23 cellular contexts compared by ENCODE assay signal in the genomic region with DNA sequence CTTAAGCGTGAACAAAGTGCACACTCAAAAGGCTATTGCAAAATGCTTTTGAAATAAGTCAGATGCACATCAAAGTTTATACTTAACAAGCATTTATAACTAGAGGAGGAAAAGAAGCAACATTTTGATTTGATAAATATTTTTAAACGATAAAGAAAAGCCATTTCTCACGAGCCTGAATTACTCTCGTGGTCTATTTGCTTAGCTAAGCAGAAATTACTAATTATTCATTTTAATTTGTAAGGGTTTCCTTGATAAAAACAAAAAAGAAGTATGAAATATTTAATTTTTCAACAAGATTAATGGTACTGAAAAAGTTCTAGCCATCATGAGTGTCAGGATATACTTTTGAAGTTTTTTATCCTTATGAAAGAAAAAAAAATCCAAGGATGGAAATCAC.
DNase-seq lines count a peak whose midpoint lies in the region; ATAC-seq, FAIRE-seq and TF ChIP-seq lines count a peak whose summit lies in the region.
"Had no signal": no experiment of that assay in that cellular context is flagged by ENCODE, and none has a peak within 500 bp of the region (broad histone marks: within the 10 kb centered on the region; RNA-seq: fewer than 3 reads in every experiment).

No MANE protein-coding gene starts in this region.

- H3K79me1 ChIP-seq in IMR-90 (ENCODE audit: low read depth in 1 of 2, low read length in 2 of 2) (no peaks in the 10 kb centered on the region), H1 (ENCODE audit: low read depth, low read length) (no peaks in the 10 kb centered on the region)

- H3K4me3 ChIP-seq in HepG2 (replicated peaks in 1 of 3; ENCODE audit: insufficient read depth in 1 of 3, low read depth in 2 of 3, low read length in 3 of 3) (no peak overlapping the region), right lobe of liver (no peak overlapping the region), IMR-90 (ENCODE audit: insufficient read depth, low read depth, low read length) (no peak overlapping the region), H1 (ENCODE audit: extremely low read depth in 1 of 4, insufficient read depth in 2 of 4, low read depth in 3 of 4, low read length in 4 of 4) (no peak overlapping the region)
- H3K4me3 ChIP-seq: BLaER1 treated with 17β-estradiol and CSF1 and Interleukin-3, amounts not matched to agents 10 nM and 100 nM; GM12878 had no signal

- TF ChIP-seq CTCF in HepG2 (CRISPR knock-in tag; IDR thresholded peaks at IDR 0.05) (no peak), right lobe of liver (IDR thresholded peaks at IDR 0.05) (no peak), IMR-90 (conservative IDR thresholded peaks at IDR 0.05; ENCODE audit: low read depth, low read length) (no peak), H1 (IDR thresholded peaks at IDR 0.05; ENCODE audit: control extremely low read depth in 1 of 3, insufficient read depth in 1 of 3, low read depth in 1 of 3, low read length in 3 of 3) (no peak)

- H3K23me2 ChIP-seq in H1 (ENCODE audit: low read depth, low read length): no peaks in the 10 kb centered on the region

- no peaks in the 10 kb centered on the region for H3K4me1 ChIP-seq in HepG2 (ENCODE audit: insufficient read depth, low read length)
- H3K4me1 ChIP-seq in right lobe of liver: no peaks in the 10 kb centered on the region
- H3K4me1 ChIP-seq in IMR-90 (ENCODE audit: control insufficient read depth, insufficient read depth, low read length): no peaks in the 10 kb centered on the region
- H3K4me1 ChIP-seq in H1 (replicated peaks in 1 of 4; ENCODE audit: control insufficient read depth in 3 of 4, insufficient read depth in 4 of 4, low read length in 3 of 4): no peaks in the 10 kb centered on the region
- H3K4me1 ChIP-seq: BLaER1 treated with 17β-estradiol and CSF1 and Interleukin-3, amounts not matched to agents 10 nM and 100 nM; Caco-2 had no signal

- H4K5ac ChIP-seq in IMR-90 (ENCODE audit: low read depth, low read length) (no peak overlapping the region), H1 (ENCODE audit: insufficient read length, low read depth, low read length) (no peak overlapping the region)

- H3K14ac ChIP-seq in IMR-90 (replicated peaks; ENCODE audit: low read depth, low read length) (no peak overlapping the region), H1 (ENCODE audit: insufficient read length) (no peak overlapping the region)

- H3K27ac ChIP-seq in HepG2 (ENCODE audit: extremely low read length, insufficient read depth, low read length) (no peak overlapping the region), right lobe of liver (no peak overlapping the region), IMR-90 (ENCODE audit: insufficient read depth, low read length) (no peak overlapping the region), H1 (ENCODE audit: low read depth, low read length) (no peak overlapping the region)
- H3K27ac ChIP-seq: 22Rv1; BLaER1 treated with 17β-estradiol and CSF1 and Interleukin-3, amounts not matched to agents 10 nM and 100 nM; C4-2B had no signal

- H3K9me3 ChIP-seq in HepG2 (ENCODE audit: low read length) (no peaks in the 10 kb centered on the region), right lobe of liver (no peaks in the 10 kb centered on the region), IMR-90 (ENCODE audit: control insufficient read depth, insufficient read depth, low read length) (no peaks in the 10 kb centered on the region), H1 (ENCODE audit: insufficient read depth in 2 of 2, low read depth in 1 of 2, low read length in 1 of 2) (no peaks in the 10 kb centered on the region)
- H3K9me3 ChIP-seq: BLaER1 treated with 17β-estradiol and CSF1 and Interleukin-3, amounts not matched to agents 10 nM and 100 nM; Caco-2 had no signal

- in situ Hi-C loops in HepG2 (cut with HindIII; ENCODE audit: extremely low pct_ligation_motif_present, low pct_unique_long_range_greater_than_20kb): no loop called here
- in situ Hi-C loops in IMR-90 (cut with MboI; ENCODE audit: low sequenced_read_pairs): no loop called here

- FAIRE-seq in HepG2 (lab: Jason Lieb, UNC) (no peak), H1 (lab: Jason Lieb, UNC) (no peak)
- FAIRE-seq: D721Med, GM12878, GM12892, GM18507 had no signal

- TF ChIP-seq RAD21 in HepG2 (CRISPR knock-in tag; IDR thresholded peaks at IDR 0.05) (no peak), IMR-90 (IDR thresholded peaks at IDR 0.05; ENCODE audit: low read length) (no peak), H1 (IDR thresholded peaks at IDR 0.05 in 1 of 2, conservative IDR thresholded peaks at IDR 0.05 in 1 of 2; ENCODE audit: low read depth in 2 of 2, low read length in 2 of 2) (no peak)

- H3K23ac ChIP-seq in IMR-90 (ENCODE audit: low read depth, low read length) (no peak overlapping the region), H1 (ENCODE audit: insufficient read length) (no peak overlapping the region)

- WGBS in HepG2 (ENCODE audit: low lambda C conversion rate): 12% methylated on average over 4 of the region's 4 CpGs
- WGBS in right lobe of liver (ENCODE audit: insufficient coverage, low coverage, low lambda C conversion rate, missing lambda C conversion rate): 40% methylated on average over 4 of the region's 4 CpGs
- WGBS in IMR-90 (ENCODE audit: extremely low coverage in 2 of 2, insufficient read length in 1 of 2), 2 experiments: no CpG with 5 or more reads among the region's 4 CpGs
- 96% methylated on average over 4 of the region's 4 CpGs; no CpG with 5 or more reads in 1 of the 2 experiments for WGBS in H1 (ENCODE audit: extremely low coverage in 1 of 2, insufficient coverage in 1 of 2, insufficient read length in 1 of 2, insufficient replicate concordance in 2 of 2, low coverage in 1 of 2, low lambda C conversion rate in 2 of 2, missing lambda C conversion rate in 1 of 2), 2 experiments

- H3K79me2 ChIP-seq in HepG2 (ENCODE audit: insufficient read depth, low read length) (no peaks in the 10 kb centered on the region), H1 (ENCODE audit: control insufficient read depth in 1 of 2, insufficient read depth in 2 of 2, low read length in 2 of 2) (no peaks in the 10 kb centered on the region)

- TF ChIP-seq EP300 in HepG2 (IDR thresholded peaks at IDR 0.05; ENCODE audit: low read depth in 2 of 2, low read length in 2 of 2): no peak
- TF ChIP-seq EP300 in HepG2 (CRISPR knock-in tag; IDR thresholded peaks at IDR 0.05; ENCODE audit: borderline replicate concordance): no peak
- TF ChIP-seq EP300 in H1 (IDR thresholded peaks at IDR 0.05; ENCODE audit: borderline replicate concordance in 1 of 2, low read depth in 2 of 2, low read length in 2 of 2): no peak

- POLR2A ChIA-PET in HepG2 (lab: Yijun Ruan, JAX) (no interaction called here), IMR-90 (lab: Charles Lee; ENCODE audit: unreplicated experiment) (no interaction called here), H1 (lab: Charles Lee; ENCODE audit: partially characterized antibody) (no interaction called here)

- no peak overlapping the region for H2BK12ac ChIP-seq in H1 (ENCODE audit: low read depth, low read length)

- no peak overlapping the region for H3K9ac ChIP-seq in HepG2 (ENCODE audit: insufficient read depth, low read depth, low read length)
- H3K9ac ChIP-seq in IMR-90 (ENCODE audit: low read depth, low read length): no peak overlapping the region
- no peak overlapping the region for H3K9ac ChIP-seq in H1 (replicated peaks in 1 of 4; ENCODE audit: extremely low read depth in 1 of 4, low read depth in 3 of 4, low read length in 3 of 4)
- H3K9ac ChIP-seq: BLaER1 treated with 17β-estradiol and CSF1 and Interleukin-3, amounts not matched to agents 10 nM and 100 nM had no signal

- no peak overlapping the region for H3K56ac ChIP-seq in IMR-90 (ENCODE audit: extremely low read depth, insufficient read depth, low read length)
- H3K56ac ChIP-seq in H1 (replicated peaks; ENCODE audit: insufficient read length, low read depth, low read length): no peak overlapping the region

- dilution Hi-C loops in IMR-90 (cut with HindIII; ENCODE audit: low sequenced_read_pairs, unreplicated experiment): no loop called here

- ATAC-seq in HepG2 (no peak), right lobe of liver (no peak), IMR-90 (ENCODE audit: low read depth) (no peak)
- ATAC-seq: CD8-positive, alpha-beta T cell; GM12878 had no signal

- H4K20me1 ChIP-seq in HepG2 (ENCODE audit: insufficient read depth, low read length) (no peaks in the 10 kb centered on the region), IMR-90 (ENCODE audit: insufficient read depth, low read length) (no peaks in the 10 kb centered on the region), H1 (replicated peaks in 1 of 2; ENCODE audit: control insufficient read depth in 1 of 2, insufficient read depth in 2 of 2, low read length in 2 of 2) (no peaks in the 10 kb centered on the region)
- H4K20me1 ChIP-seq: BLaER1 treated with 17β-estradiol and CSF1 and Interleukin-3, amounts not matched to agents 10 nM and 100 nM had no signal

- H3K27me3 ChIP-seq in HepG2 (ENCODE audit: control insufficient read depth in 1 of 2, insufficient read depth in 2 of 2, low read length in 2 of 2) (no peaks in the 10 kb centered on the region), right lobe of liver (no peaks in the 10 kb centered on the region), IMR-90 (ENCODE audit: control insufficient read depth, insufficient read depth, low read length) (no peaks in the 10 kb centered on the region), H1 (replicated peaks in 1 of 4; ENCODE audit: control insufficient read depth in 3 of 4, extremely low read depth in 1 of 4, insufficient read depth in 3 of 4, low read length in 3 of 4) (peaks cover 0 to 1% (median 0%) of the 10 kb centered on the region in 4 experiments; a peak in 1 of 7 replicates)
- H3K27me3 ChIP-seq: BLaER1 treated with 17β-estradiol and CSF1 and Interleukin-3, amounts not matched to agents 10 nM and 100 nM had no signal

- intact Hi-C loops in HepG2 (cut with micrococcal nuclease; ENCODE audit: unreplicated experiment) (no loop called here), right lobe of liver (cut with DNase I) (no loop called here), IMR-90 (cut with micrococcal nuclease) (no loop called here)

- no peak overlapping the region for H2AK9ac ChIP-seq in IMR-90 (replicated peaks; ENCODE audit: low read depth, low read length, poor library complexity)

- DNase-seq in HepG2 (ENCODE audit: low spot score) (no peak), right lobe of liver (no peak), IMR-90 (no peak), H1 (ENCODE audit: low read depth in 1 of 2, low spot score in 2 of 2) (no peak), DMS153 treated with DMSO at 0.1 percent for 48 hours (lab: John Stamatoyannopoulos, UW; ENCODE audit: unreplicated experiment) (no peak), iPS-NIHi7 (ENCODE audit: extremely low spot score) (no peak)
- DNase-seq: AML-193; Caco-2; Calu3; CD4-positive, alpha-beta T cell; CD8-positive, alpha-beta T cell; DMS53; DMS79; DND-41; EL; GDM1 had no signal

- no peak overlapping the region for H2AK5ac ChIP-seq in IMR-90 (ENCODE audit: low read depth, low read length)
- H2AK5ac ChIP-seq in H1 (ENCODE audit: low read depth, low read length): no peak overlapping the region

- BruUV-seq in HepG2 (replicated peaks; lab: Mats Ljungman, UMichigan) (no TSS peak), IMR-90 (replicated peaks; lab: Mats Ljungman, UMichigan) (no TSS peak)

- no peaks in the 10 kb centered on the region for H3K9me1 ChIP-seq in IMR-90 (ENCODE audit: insufficient read depth, low read length)

- H2BK5ac ChIP-seq in IMR-90 (ENCODE audit: low read depth, low read length, poor library complexity, severe bottlenecking): no peak overlapping the region
- H2BK5ac ChIP-seq in H1 (ENCODE audit: low read depth, low read length): no peak overlapping the region

- no peak overlapping the region for H2BK120ac ChIP-seq in IMR-90 (ENCODE audit: low read depth, low read length)
- no peak overlapping the region for H2BK120ac ChIP-seq in H1 (replicated peaks; ENCODE audit: low read depth, low read length)

- no peak overlapping the region for H3K4me2 ChIP-seq in HepG2 (ENCODE audit: low read depth, low read length)
- H3K4me2 ChIP-seq in IMR-90 (ENCODE audit: low read depth, low read length): no peak overlapping the region
- H3K4me2 ChIP-seq in H1 (ENCODE audit: insufficient read depth in 1 of 2, low read depth in 2 of 2, low read length in 2 of 2): no peak overlapping the region
- H3K4me2 ChIP-seq: BLaER1 treated with 17β-estradiol and CSF1 and Interleukin-3, amounts not matched to agents 10 nM and 100 nM had no signal

- no peak overlapping the region for H3K4ac ChIP-seq in IMR-90 (ENCODE audit: low read depth, low read length)
- H3K4ac ChIP-seq in H1 (replicated peaks; ENCODE audit: insufficient read length, low read depth, low read length): no peak overlapping the region

- TF ChIP-seq POLR2A in HepG2 (IDR thresholded peaks at IDR 0.05; ENCODE audit: insufficient read depth in 1 of 2, low read depth in 2 of 2, low read length in 2 of 2): no peak
- no peak for TF ChIP-seq POLR2A in right lobe of liver (IDR thresholded peaks at IDR 0.05)
- no peak for TF ChIP-seq POLR2A in IMR-90 (IDR thresholded peaks at IDR 0.05; ENCODE audit: low read depth, low read length)
- no peak for TF ChIP-seq POLR2A in H1 (IDR thresholded peaks at IDR 0.05; ENCODE audit: control extremely low read depth in 1 of 2, low read depth in 2 of 2, low read length in 2 of 2)

- no peak overlapping the region for H3K18ac ChIP-seq in IMR-90 (ENCODE audit: low read depth, low read length)
- H3K18ac ChIP-seq in H1 (ENCODE audit: extremely low read depth, low read length): no peak overlapping the region

- H2AFZ ChIP-seq in HepG2 (ENCODE audit: low read length) (no peak overlapping the region), IMR-90 (replicated peaks; ENCODE audit: low read length, poor library complexity) (no peak overlapping the region), H1 (ENCODE audit: low read length) (no peak overlapping the region)

- CTCF ChIA-PET in HepG2 (lab: Yijun Ruan, JAX; ENCODE audit: low intra/inter-chr PET ratio, low total read pairs): no interaction called here
- CTCF ChIA-PET in IMR-90 (lab: Yijun Ruan, JAX): no interaction called here
- CTCF ChIA-PET in H1 (lab: Charles Lee; ENCODE audit: partially characterized antibody): no interaction called here

- no peak overlapping the region for H4K8ac ChIP-seq in IMR-90 (ENCODE audit: low read depth in 2 of 2, low read length in 2 of 2)
- no peak overlapping the region for H4K8ac ChIP-seq in H1 (ENCODE audit: extremely low read depth, insufficient read depth, low read length)

- H2BK20ac ChIP-seq in IMR-90 (ENCODE audit: low read depth, low read length) (no peak overlapping the region), H1 (ENCODE audit: low read length) (no peak overlapping the region)

- H3K36me3 ChIP-seq in HepG2 (replicated peaks in 1 of 2; ENCODE audit: control insufficient read depth in 1 of 2, insufficient read depth in 2 of 2, low read length in 2 of 2) (no peaks in the 10 kb centered on the region), right lobe of liver (no peaks in the 10 kb centered on the region), IMR-90 (ENCODE audit: control insufficient read depth, insufficient read depth, low read length) (no peaks in the 10 kb centered on the region), H1 (ENCODE audit: control insufficient read depth in 2 of 4, insufficient read depth in 4 of 4, low read length in 3 of 4) (no peaks in the 10 kb centered on the region)
- H3K36me3 ChIP-seq: BLaER1 treated with 17β-estradiol and CSF1 and Interleukin-3, amounts not matched to agents 10 nM and 100 nM had no signal

- H4K91ac ChIP-seq in IMR-90 (ENCODE audit: insufficient read depth, low read depth, low read length) (no peak overlapping the region), H1 (replicated peaks; ENCODE audit: insufficient read length, low read length) (no peak overlapping the region)

- H2BK15ac ChIP-seq in IMR-90 (ENCODE audit: low read depth, low read length) (no peak overlapping the region), H1 (ENCODE audit: low read length) (no peak overlapping the region)
